Comparison of ENCODE assay signal across 15 cellular contexts in the genomic region with DNA sequence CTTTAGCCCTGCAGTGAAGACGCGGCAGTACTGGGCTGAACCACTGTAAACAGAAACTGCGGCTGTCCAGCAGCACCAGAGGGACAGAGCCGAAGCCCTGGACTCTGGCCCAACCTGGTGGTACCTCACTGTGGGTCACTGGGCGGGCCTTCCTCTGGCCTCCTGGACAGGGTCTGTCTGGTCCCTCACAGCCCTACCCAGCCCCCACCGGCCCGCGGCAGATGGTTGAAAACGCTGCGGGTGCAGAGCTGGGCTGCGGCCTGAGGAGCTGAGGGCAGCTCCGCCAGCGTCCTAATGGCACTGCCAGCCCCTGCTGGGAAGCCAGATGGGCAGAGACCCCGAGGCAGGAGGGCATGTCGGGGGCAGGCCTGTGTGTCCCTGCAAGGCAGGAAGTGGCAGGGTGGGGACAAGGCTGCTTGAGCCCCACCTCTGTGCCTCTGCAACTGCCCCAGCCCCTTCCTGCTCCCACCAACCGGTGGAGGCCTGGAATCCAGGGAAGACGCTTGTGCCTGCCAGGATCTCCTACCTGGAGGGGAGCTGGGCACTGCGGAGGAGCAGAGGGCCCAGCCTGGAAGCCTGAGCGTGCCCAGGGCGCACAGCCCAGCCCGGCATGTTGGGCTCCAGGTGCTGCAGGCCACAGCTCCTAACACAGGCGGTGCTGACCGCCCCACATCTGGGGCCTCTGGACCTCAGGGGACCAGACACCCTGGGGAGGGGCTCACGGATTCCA. TPM values are rescaled to one million over a fixed set of nuclear protein-coding genes. Genes with fewer than 3 reads are reported as not detected.
DNase-seq lines count a peak whose midpoint lies in the region; ATAC-seq and TF ChIP-seq lines count a peak whose summit lies in the region.
"Had no signal": no experiment of that assay in that cellular context is flagged by ENCODE, and none has a peak within 500 bp of the region (broad histone marks: within the 10 kb centered on the region; RNA-seq: fewer than 3 reads in every experiment).

No MANE protein-coding gene starts in this region.

- H3K4me3 ChIP-seq in adrenal gland (no peak overlapping the region), iPS-15b (ENCODE audit: low read depth, low read length) (no peak overlapping the region), prostate gland (no peak overlapping the region)

- ATAC-seq in GM19452 (IDR thresholded peaks at IDR 0.05; ENCODE audit: unreplicated experiment), result no peak
- ATAC-seq: activated CD8-positive, alpha-beta T cell treated with anti-CD3 and anti-CD28 coated beads, Interleukin-2, amount 10 ng/mL, durations not matched to agents 7 days and 5 days; HCT116 had no signal

- H3K9me3 ChIP-seq in adrenal gland (replicated peaks in 1 of 3) (no peaks in the 10 kb centered on the region), iPS-15b (ENCODE audit: control insufficient read depth, insufficient read depth, low read length) (no peaks in the 10 kb centered on the region), prostate gland (no peaks in the 10 kb centered on the region)

- intact Hi-C loops in adrenal gland (cut with DNase I) (no loop called here), posterior vena cava (cut with DNase I) (no loop called here), prostate gland (cut with DNase I) (no loop called here)

- H3K36me3 ChIP-seq in adrenal gland (replicated peaks in 1 of 2) (no peaks in the 10 kb centered on the region), iPS-15b (ENCODE audit: control insufficient read depth, insufficient read depth, low read length) (peaks cover 12% of the 10 kb centered on the region), prostate gland (no peaks in the 10 kb centered on the region)

- no peak for TF ChIP-seq CTCF in C4-2B (conservative IDR thresholded peaks at IDR 0.05)
- peak in 2 of 6 experiments; percentile 7 to 18 for TF ChIP-seq CTCF in adrenal gland (IDR thresholded peaks at IDR 0.05)
- no peak for TF ChIP-seq CTCF in prostate gland (IDR thresholded peaks at IDR 0.05)

- H3K27me3 ChIP-seq in adrenal gland (no peaks in the 10 kb centered on the region), iPS-15b (ENCODE audit: control insufficient read depth, insufficient read depth, low read length) (no peaks in the 10 kb centered on the region), prostate gland (replicated peaks; ENCODE audit: insufficient read depth) (no peaks in the 10 kb centered on the region)

- peak in 4 of 7 donors; percentile 41 to 69 (median 54) for DNase-seq in adrenal gland
- peak; percentile 81 for DNase-seq in posterior vena cava (ENCODE audit: low spot score)
- no peak for DNase-seq in NCI-H510A treated with DMSO at 0.1 percent for 48 hours (lab: John Stamatoyannopoulos, UW)
- no peak for DNase-seq in prostate gland (ENCODE audit: low spot score)
- no peak for DNase-seq in activated CD4-positive, CD25-positive, alpha-beta regulatory T cell treated with anti-CD3 and anti-CD28 coated beads, Interleukin-2, amount 50 U/mL, for 72 hours
- DNase-seq: activated CD8-positive, alpha-beta T cell treated with anti-CD3 and anti-CD28 coated beads, Interleukin-2, amount 10 ng/mL, durations not matched to agents 7 days and 5 days; activated naive CD4-positive, alpha-beta T cell treated with anti-CD3 and anti-CD28 coated beads, Interleukin-2, amount 50 U/mL, for 16 hours; cortex of kidney; NCI-H510A; stimulated activated CD4-positive, alpha-beta T cell treated with anti-CD3 and anti-CD28 coated beads, Interleukin-15, amount 100 ng/mL, for 24 hours; T1000 had no signal

- TF ChIP-seq POLR2A in adrenal gland (IDR thresholded peaks at IDR 0.05), result no peak
- TF ChIP-seq POLR2A in prostate gland (IDR thresholded peaks at IDR 0.05), result no peak

- peaks cover 63 to 84% of the 10 kb centered on the region in 2 donors for H3K4me1 ChIP-seq in adrenal gland (replicated peaks in 1 of 2)
- peaks cover 3% of the 10 kb centered on the region for H3K4me1 ChIP-seq in iPS-15b (ENCODE audit: control insufficient read depth, insufficient read depth, low read length)
- H3K4me1 ChIP-seq in prostate gland (replicated peaks), result peaks cover 7% of the 10 kb centered on the region

- peak overlapping the region; percentile 37 for H3K9ac ChIP-seq in iPS-15b (ENCODE audit: low read depth, low read length)

- H3K27ac ChIP-seq in C4-2B, result peak overlapping the region; percentile 7; the same call in 1 of the 2 replicates
- H3K27ac ChIP-seq in adrenal gland, result peak overlapping the region in 4 of 5 donors; percentile 83 to 91 (median 86)
- H3K27ac ChIP-seq in prostate gland, result peak overlapping the region in 1 of 2 donors; percentile 4

- WGBS in adrenal gland, 4 donors, result 55 to 75% (median 70%) methylated on average over 4 to 24 of the region's 24 CpGs
- 54% methylated on average over 17 of the region's 24 CpGs for WGBS in prostate gland

RNA-seq across cellular contexts. Expression of a gene that starts 36.3 kb away (rescaled TPM):
- 100 to 1,000 TPM in 6 of 8 donors, 10 to 100 TPM in 2; 74.5 to 262 (median 149) TPM for total RNA-seq in adrenal gland
- polyA plus RNA-seq in adrenal gland, result 10 to 100 TPM; 20.5 to 40.0 (median 35.1) TPM
- 10 to 100 TPM; 16.9 to 22.4 TPM for total RNA-seq in posterior vena cava
- 100 to 1,000 TPM in 1 of 2 donors, 10 to 100 TPM in 1; 69.0 to 233 TPM for total RNA-seq in prostate gland

Comparison
In these comparisons a context has a peak if more than half of its experiments do, and no peak if none do; other contexts are left out.
1. DNase-seq: peak in adrenal gland (4 of 7) and posterior vena cava (single experiment); none in NCI-H510A treated with DMSO at 0.1 percent for 48 hours (single experiment), prostate gland (single experiment) and activated CD4-positive, CD25-positive, alpha-beta regulatory T cell treated with anti-CD3 and anti-CD28 coated beads, Interleukin-2, amount 50 U/mL, for 72 hours (single experiment).